8 cellular contexts compared by ENCODE assay signal in genomic region chr7:129611246-129612111, GRCh38. TPM values are rescaled to one million over a fixed set of nuclear protein-coding genes. Genes with fewer than 3 reads are reported as not detected.
A peak's percentile ranks its signal among the peaks of the same experiment; 100 is the strongest.
DNase-seq lines count a peak whose midpoint lies in the region; ATAC-seq and TF ChIP-seq lines count a peak whose summit lies in the region.

NRF1 (plus strand) TSS chr7:129611720; CDS start chr7:129657352, 45,632 bp downstream.

- H3K4me3 ChIP-seq in LNCaP clone FGC (ENCODE audit: low read depth, low read length) (peak within 1 kb of the TSS; percentile 83), foreskin fibroblast (ENCODE audit: low read depth in 1 of 2, low read length in 2 of 2) (peak within 1 kb of the TSS; percentile 92), neural progenitor cell (peak within 1 kb of the TSS; percentile 98), stomach smooth muscle (ENCODE audit: low read length in 2 of 2) (peak within 1 kb of the TSS; percentile 94 to 99)

- peaks cover 8% of the 10 kb centered on the region for H3K27me3 Mint-ChIP-seq in neural progenitor cell (ENCODE audit: insufficient read depth, low read depth)

- H3K9me3 ChIP-seq in neural progenitor cell (ENCODE audit: low read depth) (no peaks in the 10 kb centered on the region), stomach smooth muscle (ENCODE audit: control insufficient read depth in 2 of 2, low read length in 2 of 2) (no peaks in the 10 kb centered on the region)

- no peaks in the 10 kb centered on the region for H3K27me3 ChIP-seq in neural progenitor cell
- H3K27me3 ChIP-seq in stomach smooth muscle (ENCODE audit: control insufficient read depth in 1 of 2, insufficient read depth in 2 of 2, low read length in 2 of 2): no peaks in the 10 kb centered on the region

- H3K27ac ChIP-seq in neural progenitor cell: peak within 1 kb of the TSS; percentile 98
- peak within 1 kb of the TSS; percentile 90 for H3K27ac ChIP-seq in stomach smooth muscle (ENCODE audit: low read length)

- ATAC-seq in GM21825 (IDR thresholded peaks at IDR 0.05; ENCODE audit: unreplicated experiment): peak; percentile 74

- peaks cover 75% of the 10 kb centered on the region for H3K79me2 ChIP-seq in neural progenitor cell (ENCODE audit: low read depth)

- H3K4me3 Mint-ChIP-seq in neural progenitor cell: peak within 1 kb of the TSS; percentile 99

- H2AFZ ChIP-seq in neural progenitor cell (replicated peaks): peak within 1 kb of the TSS; percentile 92

- peaks cover 55% of the 10 kb centered on the region for H4K20me1 ChIP-seq in neural progenitor cell (ENCODE audit: low read depth)

- H3K9me3 Mint-ChIP-seq in neural progenitor cell: no peaks in the 10 kb centered on the region

- peak within 1 kb of the TSS; percentile 87 for H3K4me2 ChIP-seq in neural progenitor cell

- TF ChIP-seq CTCF in LNCaP clone FGC (IDR thresholded peaks at IDR 0.05; ENCODE audit: control insufficient read depth, extremely low read depth, insufficient read depth) (peak; percentile 32; the same call in 1 of the 2 replicates), foreskin fibroblast (IDR thresholded peaks at IDR 0.05; ENCODE audit: low read depth, low read length) (no peak), neural progenitor cell (IDR thresholded peaks at IDR 0.05) (no peak)

- H3K9ac ChIP-seq in neural progenitor cell (peak within 1 kb of the TSS; percentile 95), stomach smooth muscle (ENCODE audit: low read length in 2 of 2) (peak within 1 kb of the TSS; percentile 95 to 100)

- DNase-seq in EL (peak; percentile 87), LNCaP clone FGC (ENCODE audit: low read depth) (peak; percentile 60), SHP77 (lab: John Stamatoyannopoulos, UW) (peak; percentile 71 to 88), activated gamma-delta T cell (lab: John Stamatoyannopoulos, UW) (peak; percentile 91), foreskin fibroblast (peak; percentile 92 to 97), neural progenitor cell (ENCODE audit: low spot score) (peak; percentile 96)

- peak within 1 kb of the TSS; percentile 99 for H3K27ac Mint-ChIP-seq in neural progenitor cell

- no peaks in the 10 kb centered on the region for H3K36me3 ChIP-seq in neural progenitor cell
- H3K36me3 ChIP-seq in stomach smooth muscle (ENCODE audit: control insufficient read depth in 2 of 2, insufficient read depth in 2 of 2, low read length in 2 of 2): peaks cover 2 to 5% of the 10 kb centered on the region in 2 donors

- H3F3A ChIP-seq in neural progenitor cell (ENCODE audit: low read depth): peaks cover 7% of the 10 kb centered on the region

- H3K36me3 Mint-ChIP-seq in neural progenitor cell: peaks cover 30% of the 10 kb centered on the region

- H3K4me1 ChIP-seq in neural progenitor cell: peaks cover 18% of the 10 kb centered on the region
- peaks cover 18% of the 10 kb centered on the region for H3K4me1 ChIP-seq in stomach smooth muscle (ENCODE audit: control insufficient read depth, insufficient read depth, low read length)

- peaks cover 39% of the 10 kb centered on the region for H3K4me1 Mint-ChIP-seq in neural progenitor cell

RNA-seq across cellular contexts. Expression of gene NRF1, which starts in this region (rescaled TPM):
- total RNA-seq in neural progenitor cell (ENCODE audit: low replicate concordance): 22.9 and 24.3 TPM in 2 replicates

Comparison
In these comparisons a context has a peak if more than half of its experiments do, and no peak if none do; other contexts are left out.
1. Peak in every context shown above with its lines: DNase-seq, ATAC-seq, H3K4me3 ChIP-seq and H3K27ac ChIP-seq.